ENCODE assay signal across 28 cellular contexts in genomic region chr1:68746378-68746777, GRCh38.
"Had no signal": no experiment of that assay in that cellular context is flagged by ENCODE, and none has a peak within 500 bp of the region (broad histone marks: within the 10 kb centered on the region; RNA-seq: fewer than 3 reads in every experiment).

No MANE protein-coding gene starts in this region.

- DNase-seq: Kasumi-1, MG63, MM.1S, MV-4-11, NCI-H1048, NCI-H1092, NCI-H1092 treated with DMSO at 0.1 percent for 48 hours, NCI-H1105, NCI-H1105 treated with DMSO at 0.1 percent for 48 hours, NCI-H1417, NCI-H1417 treated with DMSO at 0.1 percent for 48 hours, NCI-H1436, NCI-H1436 treated with DMSO at 0.1 percent for 48 hours, NCI-H146, NCI-H187, NCI-H187 treated with DMSO at 0.1 percent for 48 hours, NCI-H1930, NCI-H2029, NCI-H2029 treated with DMSO at 0.1 percent for 48 hours, NCI-H2081, NCI-H2107, NCI-H2227 treated with DMSO at 0.1 percent for 48 hours, NCI-H226, NCI-H345, NCI-H446 treated with DMSO at 0.1 percent for 48 hours, NCI-H510A, NCI-H510A treated with DMSO at 0.1 percent for 48 hours, NCI-H526 had no signal

- H3K9me3 ChIP-seq: MG63 had no signal

- H3K27me3 ChIP-seq: MG63 had no signal

- H3K36me3 ChIP-seq: MG63 had no signal

- H3K4me3 ChIP-seq: MG63 had no signal
